19 cellular contexts compared by ENCODE assay signal in genomic region chr2:102520801-102521200, GRCh38. TPM values are rescaled to one million over a fixed set of nuclear protein-coding genes. Genes with fewer than 3 reads are reported as not detected.
"Had no signal": no experiment of that assay in that cellular context is flagged by ENCODE, and none has a peak within 500 bp of the region (broad histone marks: within the 10 kb centered on the region; RNA-seq: fewer than 3 reads in every experiment).

No MANE protein-coding gene starts in this region.

- H3K9me3 ChIP-seq: esophagus muscularis mucosa, heart left ventricle, lower lobe of right lung, tibial nerve had no signal

- H3K27ac ChIP-seq: esophagus muscularis mucosa, foreskin keratinocyte, heart left ventricle, lower lobe of right lung, parathyroid adenoma, tibial nerve had no signal

- H3K9me3 Mint-ChIP-seq: activated naive CD4-positive, alpha-beta T cell treated with anti-CD3 and anti-CD28 coated beads, Interleukin-2, amount 50 U/mL, for 72 hours; activated T-cell treated with anti-CD3 and anti-CD28 coated beads, Interleukin-2, amount 50 U/mL, for 24 hours; naive thymus-derived CD4-positive, alpha-beta T cell; stimulated activated memory B cell treated with anti-CD40 and anti-IgM and Interleukin-4, amounts not matched to agents 10 μg/mL and 1 μg/mL and 100 μg/mL, for 72 hours had no signal

- H3K4me3 ChIP-seq: esophagus muscularis mucosa, heart left ventricle, lower lobe of right lung, smooth muscle cell, tibial nerve had no signal

- H3K27ac Mint-ChIP-seq: activated naive CD4-positive, alpha-beta T cell treated with anti-CD3 and anti-CD28 coated beads, Interleukin-2, amount 50 U/mL, for 72 hours; activated T-cell treated with anti-CD3 and anti-CD28 coated beads, Interleukin-2, amount 50 U/mL, for 24 hours; naive thymus-derived CD4-positive, alpha-beta T cell; stimulated activated memory B cell treated with anti-CD40 and anti-IgM and Interleukin-4, amounts not matched to agents 10 μg/mL and 1 μg/mL and 100 μg/mL, for 72 hours had no signal

- H3K27me3 Mint-ChIP-seq: activated T-cell treated with anti-CD3 and anti-CD28 coated beads, Interleukin-2, amount 50 U/mL, for 24 hours; stimulated activated memory B cell treated with anti-CD40 and anti-IgM and Interleukin-4, amounts not matched to agents 10 μg/mL and 1 μg/mL and 100 μg/mL, for 72 hours had no signal

- H3K36me3 Mint-ChIP-seq: activated naive CD4-positive, alpha-beta T cell treated with anti-CD3 and anti-CD28 coated beads, Interleukin-2, amount 50 U/mL, for 72 hours; naive thymus-derived CD4-positive, alpha-beta T cell; stimulated activated memory B cell treated with anti-CD40 and anti-IgM and Interleukin-4, amounts not matched to agents 10 μg/mL and 1 μg/mL and 100 μg/mL, for 72 hours had no signal

- H3K9ac ChIP-seq: parathyroid adenoma had no signal

- H3K4me1 ChIP-seq: esophagus muscularis mucosa, foreskin keratinocyte, heart left ventricle, lower lobe of right lung, parathyroid adenoma, tibial nerve had no signal

- H3K4me3 Mint-ChIP-seq: activated T-cell treated with anti-CD3 and anti-CD28 coated beads, Interleukin-2, amount 50 U/mL, for 24 hours; naive thymus-derived CD4-positive, alpha-beta T cell; stimulated activated memory B cell treated with anti-CD40 and anti-IgM and Interleukin-4, amounts not matched to agents 10 μg/mL and 1 μg/mL and 100 μg/mL, for 72 hours had no signal

- DNase-seq: activated CD4-positive, alpha-beta T cell treated with anti-CD3 and anti-CD28 coated beads, Interleukin-2, amount 50 U/mL, for 4 hours; activated CD4-positive, CD25-positive, alpha-beta regulatory T cell treated with anti-CD3 and anti-CD28 coated beads, Interleukin-2, amount 50 U/mL, for 72 hours; activated effector memory CD4-positive, alpha-beta T cell treated with Interleukin-2 at 50 U/mL for 16 hours; activated T-cell treated with anti-CD3 and anti-CD28 coated beads, Interleukin-2, amount 50 U/mL, for 24 hours; foreskin keratinocyte; heart left ventricle; lower lobe of right lung; midbrain; naive thymus-derived CD4-positive, alpha-beta T cell; retina had no signal

- FAIRE-seq: endometrium, keratinocyte had no signal

- H3K36me3 ChIP-seq: esophagus muscularis mucosa, heart left ventricle, lower lobe of right lung, tibial nerve had no signal

- H3K4me1 Mint-ChIP-seq: stimulated activated memory B cell treated with anti-CD40 and anti-IgM and Interleukin-4, amounts not matched to agents 10 μg/mL and 1 μg/mL and 100 μg/mL, for 72 hours had no signal

RNA-seq across cellular contexts. Expression of gene SLC9A4, which starts 47.8 kb away (rescaled TPM):
- total RNA-seq: esophagus muscularis mucosa, foreskin keratinocyte, heart left ventricle, lower lobe of right lung, smooth muscle cell, subcutaneous adipose tissue had no signal
- polyA plus RNA-seq: foreskin keratinocyte; heart left ventricle; keratinocyte; naive thymus-derived CD4-positive, alpha-beta T cell; smooth muscle cell had no signal
